In the genomic region with DNA sequence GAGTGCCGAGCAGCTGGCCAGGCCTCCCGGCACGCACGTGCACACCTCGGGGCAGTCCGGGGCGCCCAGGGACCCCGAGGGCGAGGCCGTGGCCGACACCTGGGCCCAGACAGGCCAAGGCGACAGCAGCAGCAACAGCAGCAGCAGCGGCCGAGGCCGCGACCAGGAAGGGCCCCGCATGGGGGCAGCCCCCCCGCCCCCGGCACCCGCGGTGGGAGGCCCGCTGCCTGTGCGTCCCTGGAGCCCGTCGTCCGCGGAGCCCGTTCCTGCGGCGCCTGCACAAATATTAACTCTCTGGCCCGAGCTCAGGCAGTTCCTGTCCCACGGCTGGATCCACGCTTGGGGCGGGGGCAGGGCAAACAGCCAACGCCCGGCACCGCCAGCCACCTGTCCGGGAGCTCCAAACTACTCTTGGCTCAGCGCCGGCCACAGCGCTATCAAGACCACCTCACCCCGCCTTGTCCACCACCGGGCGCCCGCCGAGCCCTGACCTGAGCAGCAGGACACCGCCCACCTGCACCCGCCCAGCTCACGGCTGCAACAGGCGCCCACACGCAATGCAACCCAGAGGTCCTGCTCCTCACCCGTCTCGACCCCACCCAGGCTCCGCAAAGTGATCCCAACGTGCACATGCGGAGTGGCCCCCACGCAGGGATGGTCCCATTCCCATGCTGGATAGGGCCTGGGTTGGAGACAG, we compare ENCODE assay signal across 1 cellular context.
TF ChIP-seq lines count a peak whose summit lies in the region.

A gene with protein sequence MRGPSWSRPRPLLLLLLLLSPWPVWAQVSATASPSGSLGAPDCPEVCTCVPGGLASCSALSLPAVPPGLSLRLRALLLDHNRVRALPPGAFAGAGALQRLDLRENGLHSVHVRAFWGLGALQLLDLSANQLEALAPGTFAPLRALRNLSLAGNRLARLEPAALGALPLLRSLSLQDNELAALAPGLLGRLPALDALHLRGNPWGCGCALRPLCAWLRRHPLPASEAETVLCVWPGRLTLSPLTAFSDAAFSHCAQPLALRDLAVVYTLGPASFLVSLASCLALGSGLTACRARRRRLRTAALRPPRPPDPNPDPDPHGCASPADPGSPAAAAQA (minus strand): TSS at position 288 of the 697 bp plus-strand sequence. CDS start 108 bp downstream, at position 180.

TF ChIP-seq in HEK293, 187 proteins besides CTCF, POLR2A, EP300 and RAD21 (continued from another document):
- TF ChIP-seq, protein P1, sequence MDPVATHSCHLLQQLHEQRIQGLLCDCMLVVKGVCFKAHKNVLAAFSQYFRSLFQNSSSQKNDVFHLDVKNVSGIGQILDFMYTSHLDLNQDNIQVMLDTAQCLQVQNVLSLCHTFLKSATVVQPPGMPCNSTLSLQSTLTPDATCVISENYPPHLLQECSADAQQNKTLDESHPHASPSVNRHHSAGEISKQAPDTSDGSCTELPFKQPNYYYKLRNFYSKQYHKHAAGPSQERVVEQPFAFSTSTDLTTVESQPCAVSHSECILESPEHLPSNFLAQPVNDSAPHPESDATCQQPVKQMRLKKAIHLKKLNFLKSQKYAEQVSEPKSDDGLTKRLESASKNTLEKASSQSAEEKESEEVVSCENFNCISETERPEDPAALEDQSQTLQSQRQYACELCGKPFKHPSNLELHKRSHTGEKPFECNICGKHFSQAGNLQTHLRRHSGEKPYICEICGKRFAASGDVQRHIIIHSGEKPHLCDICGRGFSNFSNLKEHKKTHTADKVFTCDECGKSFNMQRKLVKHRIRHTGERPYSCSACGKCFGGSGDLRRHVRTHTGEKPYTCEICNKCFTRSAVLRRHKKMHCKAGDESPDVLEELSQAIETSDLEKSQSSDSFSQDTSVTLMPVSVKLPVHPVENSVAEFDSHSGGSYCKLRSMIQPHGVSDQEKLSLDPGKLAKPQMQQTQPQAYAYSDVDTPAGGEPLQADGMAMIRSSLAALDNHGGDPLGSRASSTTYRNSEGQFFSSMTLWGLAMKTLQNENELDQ (tag by site-specific recombination; IDR thresholded peaks at IDR 0.05; ENCODE audit: low read depth), result no peak
- no peak for TF ChIP-seq ZFP3 (tag by site-specific recombination; IDR thresholded peaks at IDR 0.05; ENCODE audit: low read depth)
- TF ChIP-seq, protein P2, sequence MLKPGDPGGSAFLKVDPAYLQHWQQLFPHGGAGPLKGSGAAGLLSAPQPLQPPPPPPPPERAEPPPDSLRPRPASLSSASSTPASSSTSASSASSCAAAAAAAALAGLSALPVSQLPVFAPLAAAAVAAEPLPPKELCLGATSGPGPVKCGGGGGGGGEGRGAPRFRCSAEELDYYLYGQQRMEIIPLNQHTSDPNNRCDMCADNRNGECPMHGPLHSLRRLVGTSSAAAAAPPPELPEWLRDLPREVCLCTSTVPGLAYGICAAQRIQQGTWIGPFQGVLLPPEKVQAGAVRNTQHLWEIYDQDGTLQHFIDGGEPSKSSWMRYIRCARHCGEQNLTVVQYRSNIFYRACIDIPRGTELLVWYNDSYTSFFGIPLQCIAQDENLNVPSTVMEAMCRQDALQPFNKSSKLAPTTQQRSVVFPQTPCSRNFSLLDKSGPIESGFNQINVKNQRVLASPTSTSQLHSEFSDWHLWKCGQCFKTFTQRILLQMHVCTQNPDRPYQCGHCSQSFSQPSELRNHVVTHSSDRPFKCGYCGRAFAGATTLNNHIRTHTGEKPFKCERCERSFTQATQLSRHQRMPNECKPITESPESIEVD (tag by site-specific recombination; IDR thresholded peaks at IDR 0.05), result no peak
- TF ChIP-seq KLF9 (tag by site-specific recombination; IDR thresholded peaks at IDR 0.05; ENCODE audit: low read depth), result peak; percentile 56; the same call in 1 of the 2 replicates
- TF ChIP-seq, protein P3, sequence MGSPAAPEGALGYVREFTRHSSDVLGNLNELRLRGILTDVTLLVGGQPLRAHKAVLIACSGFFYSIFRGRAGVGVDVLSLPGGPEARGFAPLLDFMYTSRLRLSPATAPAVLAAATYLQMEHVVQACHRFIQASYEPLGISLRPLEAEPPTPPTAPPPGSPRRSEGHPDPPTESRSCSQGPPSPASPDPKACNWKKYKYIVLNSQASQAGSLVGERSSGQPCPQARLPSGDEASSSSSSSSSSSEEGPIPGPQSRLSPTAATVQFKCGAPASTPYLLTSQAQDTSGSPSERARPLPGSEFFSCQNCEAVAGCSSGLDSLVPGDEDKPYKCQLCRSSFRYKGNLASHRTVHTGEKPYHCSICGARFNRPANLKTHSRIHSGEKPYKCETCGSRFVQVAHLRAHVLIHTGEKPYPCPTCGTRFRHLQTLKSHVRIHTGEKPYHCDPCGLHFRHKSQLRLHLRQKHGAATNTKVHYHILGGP (tag by site-specific recombination; IDR thresholded peaks at IDR 0.05), result no peak
- no peak for TF ChIP-seq ZNF560 (tag by site-specific recombination; IDR thresholded peaks at IDR 0.05; ENCODE audit: borderline replicate concordance)
- no peak for TF ChIP-seq ZNF223 (tag by site-specific recombination; IDR thresholded peaks at IDR 0.05)
- TF ChIP-seq, protein P4, sequence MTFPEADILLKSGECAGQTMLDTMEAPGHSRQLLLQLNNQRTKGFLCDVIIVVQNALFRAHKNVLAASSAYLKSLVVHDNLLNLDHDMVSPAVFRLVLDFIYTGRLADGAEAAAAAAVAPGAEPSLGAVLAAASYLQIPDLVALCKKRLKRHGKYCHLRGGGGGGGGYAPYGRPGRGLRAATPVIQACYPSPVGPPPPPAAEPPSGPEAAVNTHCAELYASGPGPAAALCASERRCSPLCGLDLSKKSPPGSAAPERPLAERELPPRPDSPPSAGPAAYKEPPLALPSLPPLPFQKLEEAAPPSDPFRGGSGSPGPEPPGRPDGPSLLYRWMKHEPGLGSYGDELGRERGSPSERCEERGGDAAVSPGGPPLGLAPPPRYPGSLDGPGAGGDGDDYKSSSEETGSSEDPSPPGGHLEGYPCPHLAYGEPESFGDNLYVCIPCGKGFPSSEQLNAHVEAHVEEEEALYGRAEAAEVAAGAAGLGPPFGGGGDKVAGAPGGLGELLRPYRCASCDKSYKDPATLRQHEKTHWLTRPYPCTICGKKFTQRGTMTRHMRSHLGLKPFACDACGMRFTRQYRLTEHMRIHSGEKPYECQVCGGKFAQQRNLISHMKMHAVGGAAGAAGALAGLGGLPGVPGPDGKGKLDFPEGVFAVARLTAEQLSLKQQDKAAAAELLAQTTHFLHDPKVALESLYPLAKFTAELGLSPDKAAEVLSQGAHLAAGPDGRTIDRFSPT (tag by site-specific recombination; IDR thresholded peaks at IDR 0.05), result no peak
- TF ChIP-seq, protein P5, sequence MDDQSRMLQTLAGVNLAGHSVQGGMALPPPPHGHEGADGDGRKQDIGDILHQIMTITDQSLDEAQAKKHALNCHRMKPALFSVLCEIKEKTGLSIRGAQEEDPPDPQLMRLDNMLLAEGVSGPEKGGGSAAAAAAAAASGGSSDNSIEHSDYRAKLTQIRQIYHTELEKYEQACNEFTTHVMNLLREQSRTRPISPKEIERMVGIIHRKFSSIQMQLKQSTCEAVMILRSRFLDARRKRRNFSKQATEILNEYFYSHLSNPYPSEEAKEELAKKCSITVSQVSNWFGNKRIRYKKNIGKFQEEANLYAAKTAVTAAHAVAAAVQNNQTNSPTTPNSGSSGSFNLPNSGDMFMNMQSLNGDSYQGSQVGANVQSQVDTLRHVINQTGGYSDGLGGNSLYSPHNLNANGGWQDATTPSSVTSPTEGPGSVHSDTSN (CRISPR knock-in tag; IDR thresholded peaks at IDR 0.05), result no peak
- TF ChIP-seq SCRT1 (tag by site-specific recombination; IDR thresholded peaks at IDR 0.05; ENCODE audit: borderline replicate concordance), result peak; percentile 78; the same call in 1 of the 2 replicates
